12 cellular contexts compared by ENCODE assay signal in the genomic region with DNA sequence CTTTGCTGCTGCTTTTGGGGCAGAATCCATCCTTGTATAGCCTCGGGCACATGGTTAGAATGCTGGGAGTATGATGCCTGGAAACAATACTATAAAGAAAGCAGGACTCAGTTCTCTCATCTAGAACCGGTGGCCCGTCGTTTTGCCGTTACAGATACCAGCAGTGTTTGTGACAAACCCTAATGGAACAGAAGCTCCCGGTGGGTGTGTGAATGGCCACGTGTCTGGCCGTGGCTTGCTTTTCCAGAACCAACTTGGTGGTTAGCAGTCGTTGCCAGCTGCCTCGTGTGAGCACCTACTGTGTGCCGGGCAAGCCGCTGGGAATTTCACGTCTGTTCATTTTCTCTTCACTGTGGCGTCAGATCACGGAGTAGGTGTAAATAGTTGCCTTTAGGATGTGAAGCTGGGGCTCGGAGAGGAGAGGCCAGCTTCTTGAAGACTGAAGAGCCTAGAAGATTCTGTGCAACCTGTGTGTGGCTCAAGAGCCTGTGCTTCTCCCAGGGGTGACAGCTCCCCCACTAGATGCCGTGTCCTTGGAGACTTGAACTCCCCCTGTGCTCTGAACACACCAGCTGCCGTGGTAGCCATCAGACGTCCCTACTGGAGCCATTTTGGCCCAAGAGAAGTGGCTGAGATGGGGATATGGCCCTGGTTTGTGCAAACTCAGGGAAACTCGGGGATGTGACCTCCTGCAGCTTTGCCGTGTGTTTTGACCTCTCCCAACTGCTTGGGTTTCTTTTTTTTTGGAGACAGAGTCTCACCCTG. TPM values are rescaled to one million over a fixed set of nuclear protein-coding genes. Genes with fewer than 3 reads are reported as not detected.
A peak's percentile ranks its signal among the peaks of the same experiment; 100 is the strongest.
DNase-seq lines count a peak whose midpoint lies in the region; ATAC-seq and TF ChIP-seq lines count a peak whose summit lies in the region.
"Had no signal": no experiment of that assay in that cellular context is flagged by ENCODE, and none has a peak within 500 bp of the region (broad histone marks: within the 10 kb centered on the region; RNA-seq: fewer than 3 reads in every experiment).

No MANE protein-coding gene starts in this region.

- H3K9ac ChIP-seq in endocrine pancreas (ENCODE audit: control insufficient read depth, insufficient read depth, low read length) (peak overlapping the region; percentile 24), muscle layer of colon (ENCODE audit: low read length) (no peak overlapping the region), PC-3 (ENCODE audit: low read length) (no peak overlapping the region)

- 44% methylated on average over 16 of the region's 21 CpGs for WGBS in suprapubic skin

- BruUV-seq in PC-3 (replicated peaks; lab: Mats Ljungman, UMichigan) = no TSS peak

- H3K27ac ChIP-seq in RWPE1 (peak overlapping the region; percentile 100), muscle layer of colon (ENCODE audit: low read depth, low read length) (peak overlapping the region; percentile 19), suprapubic skin (peak overlapping the region; percentile 98), PC-3 (ENCODE audit: low read length) (no peak overlapping the region)

- H3K9me3 ChIP-seq in endocrine pancreas (ENCODE audit: control insufficient read depth, low read length) (no peaks in the 10 kb centered on the region), muscle layer of colon (ENCODE audit: low read length) (no peaks in the 10 kb centered on the region), suprapubic skin (no peaks in the 10 kb centered on the region), PC-3 (ENCODE audit: low read length) (no peaks in the 10 kb centered on the region)
- H3K9me3 ChIP-seq: left lung had no signal

- POLR2A ChIA-PET in RWPE1 (lab: Yijun Ruan, JAX; ENCODE audit: low non-redundant PET) (no interaction called here), PC-3 (lab: Charles Lee; ENCODE audit: unreplicated experiment) (no interaction called here)

- no peak for TF ChIP-seq POLR2A in suprapubic skin (IDR thresholded peaks at IDR 0.05)

- H3K79me2 ChIP-seq in PC-3 (ENCODE audit: low read length) = peaks cover 95% of the 10 kb centered on the region

- H3K4me3 ChIP-seq in endocrine pancreas (ENCODE audit: control insufficient read depth, insufficient read depth, low read length) (no peak overlapping the region), muscle layer of colon (ENCODE audit: low read depth in 1 of 2, low read length in 2 of 2) (no peak overlapping the region), suprapubic skin (no peak overlapping the region), PC-3 (ENCODE audit: low read length) (no peak overlapping the region)
- H3K4me3 ChIP-seq: left lung had no signal

- peaks cover 4% of the 10 kb centered on the region for H3F3A ChIP-seq in PC-3 (ENCODE audit: low read length, unreplicated experiment)

- intact Hi-C loops in PC-3 (cut with micrococcal nuclease) = no loop called here

- H3K9me2 ChIP-seq in PC-3 (replicated peaks; ENCODE audit: low read length) = no peaks in the 10 kb centered on the region

- CTCF ChIA-PET in RWPE1 (lab: Yijun Ruan, JAX) = interaction anchor here (0.7 kb wide), 1 partner anchor 97 kb away, joined by 3 read pairs; no protein-coding TSS in a partner anchor
- CTCF ChIA-PET in PC-3 (lab: Charles Lee) = no interaction called here

- ATAC-seq in PC-3 = no peak
- ATAC-seq: left lung had no signal

- H3K27me3 ChIP-seq in endocrine pancreas (ENCODE audit: control insufficient read depth, insufficient read depth, low read length) (no peaks in the 10 kb centered on the region), muscle layer of colon (ENCODE audit: control insufficient read depth in 1 of 2, insufficient read depth in 2 of 2, low read length in 2 of 2) (no peaks in the 10 kb centered on the region), suprapubic skin (no peaks in the 10 kb centered on the region), PC-3 (ENCODE audit: low read length) (no peaks in the 10 kb centered on the region)
- H3K27me3 ChIP-seq: left lung had no signal

- DNase-seq in RWPE1 (ENCODE audit: low spot score) (no peak), suprapubic skin (ENCODE audit: low spot score in 2 of 2) (no peak), cerebellar nuclear complex (lab: John Stamatoyannopoulos, UW) (no peak), PC-3 (no peak)
- no peak for DNase-seq in stimulated activated CD4-positive, alpha-beta T cell treated with anti-CD3 and anti-CD28 coated beads, Interleukin-1b, Interleukin-23, amount 100 ng/mL, for 48 hours
- no peak for DNase-seq in stimulated activated CD4-positive, alpha-beta T cell treated with anti-CD3 and anti-CD28 coated beads, Interleukin-4, amount 100 ng/mL, for 1 hour
- DNase-seq: activated CD4-positive, CD25-positive, alpha-beta regulatory T cell; activated naive CD8-positive, alpha-beta T cell treated with anti-CD3 and anti-CD28 coated beads, Interleukin-2, amount 10 ng/mL, durations not matched to agents 7 days and 5 days; stimulated activated CD8-positive, alpha-beta memory T cell treated with anti-CD3 and anti-CD28 coated beads, Interleukin-4, amount 100 ng/mL, for 48 hours had no signal

- TF ChIP-seq EP300 in suprapubic skin (IDR thresholded peaks at IDR 0.05) = no peak

- H3K4me2 ChIP-seq in PC-3 (ENCODE audit: low read length) = no peak overlapping the region

- TF ChIP-seq CTCF in RWPE1 (conservative IDR thresholded peaks at IDR 0.05; ENCODE audit: low read depth) (no peak), suprapubic skin (IDR thresholded peaks at IDR 0.05) (no peak), PC-3 (conservative IDR thresholded peaks at IDR 0.05; ENCODE audit: low read depth, low read length) (no peak)

- H3K36me3 ChIP-seq in endocrine pancreas (ENCODE audit: control insufficient read depth, insufficient read depth, low read length) (no peaks in the 10 kb centered on the region), muscle layer of colon (ENCODE audit: insufficient read depth, low read length) (peaks cover 35% of the 10 kb centered on the region), suprapubic skin (peaks cover 9% of the 10 kb centered on the region), PC-3 (ENCODE audit: low read depth, low read length) (peaks cover 41% of the 10 kb centered on the region)

- H3K4me1 ChIP-seq in endocrine pancreas (ENCODE audit: control insufficient read depth, insufficient read depth, low read length) = no peaks in the 10 kb centered on the region
- peaks cover 91% of the 10 kb centered on the region for H3K4me1 ChIP-seq in muscle layer of colon (ENCODE audit: insufficient read depth, low read length)
- H3K4me1 ChIP-seq in suprapubic skin = peaks cover 96% of the 10 kb centered on the region
- peaks cover 17% of the 10 kb centered on the region for H3K4me1 ChIP-seq in PC-3 (ENCODE audit: insufficient read depth, low read length)

- H2AFZ ChIP-seq in PC-3 (ENCODE audit: low read length) = no peak overlapping the region

- peaks cover 48% of the 10 kb centered on the region for H4K20me1 ChIP-seq in PC-3 (ENCODE audit: low read length)

RNA-seq across cellular contexts. Expression of a gene that starts 57.5 kb away (rescaled TPM):
- total RNA-seq in suprapubic skin = 10 to 100 TPM; 18.7 to 53.8 (median 32.0) TPM
- total RNA-seq in PC-3 (2014; rRNA removed) = 6.0 and 7.7 TPM in 2 replicates
